Comparison of ENCODE assay signal across 19 cellular contexts in the genomic region with DNA sequence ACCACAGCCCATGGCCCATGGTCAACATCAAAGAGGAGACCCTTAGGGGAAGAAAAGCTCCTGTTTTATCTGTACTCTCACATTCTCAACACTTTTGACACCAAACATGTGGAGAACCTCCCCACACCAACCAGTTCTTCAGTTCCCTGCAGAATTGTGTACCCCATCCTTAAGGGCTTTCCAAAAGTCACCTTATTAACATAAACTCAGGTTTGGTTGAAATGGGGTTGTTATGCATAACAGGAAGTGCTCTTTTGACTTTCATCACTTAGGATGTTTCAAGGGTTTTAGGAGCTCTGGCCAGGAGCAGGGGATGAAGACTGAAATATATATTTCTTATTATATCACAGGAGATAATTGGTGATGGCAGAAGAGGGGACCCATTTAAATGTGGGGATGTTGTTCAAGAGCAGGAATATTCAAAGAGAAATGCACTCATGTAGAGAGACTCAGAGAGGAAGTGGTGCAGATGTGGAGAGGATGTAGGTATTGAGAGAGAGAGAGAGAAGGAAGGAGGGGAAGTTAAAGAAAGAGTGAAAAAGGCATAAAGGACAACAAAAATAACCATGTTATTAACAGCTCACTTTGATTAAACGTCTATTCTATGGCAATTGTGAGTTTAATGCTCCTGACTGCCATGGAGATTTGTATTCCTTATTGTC. TPM values are rescaled to one million over a fixed set of nuclear protein-coding genes. Genes with fewer than 3 reads are reported as not detected.
DNase-seq lines count a peak whose midpoint lies in the region; ATAC-seq, FAIRE-seq and TF ChIP-seq lines count a peak whose summit lies in the region.
"Had no signal": no experiment of that assay in that cellular context is flagged by ENCODE, and none has a peak within 500 bp of the region (broad histone marks: within the 10 kb centered on the region; RNA-seq: fewer than 3 reads in every experiment).

No MANE protein-coding gene starts in this region.

- no peak for TF ChIP-seq CTCF in H9 (conservative IDR thresholded peaks at IDR 0.05)

- no peak overlapping the region for H4K91ac ChIP-seq in H9 (ENCODE audit: insufficient read length, low read depth, low read length)

- no peak overlapping the region for H3K18ac ChIP-seq in H9 (ENCODE audit: insufficient read length, low read depth, low read length)

- no peak overlapping the region for H3K56ac ChIP-seq in H9 (ENCODE audit: insufficient read length, low read depth, low read length)

- H3K14ac ChIP-seq in H9 (ENCODE audit: insufficient read depth, low read length): no peak overlapping the region

- H2AK5ac ChIP-seq in H9 (ENCODE audit: insufficient read length, low read length): no peak overlapping the region

- no CpG with 5 or more reads among the region's 1 CpG for WGBS in H9 (ENCODE audit: extremely low coverage, insufficient read length, low lambda C conversion rate)

- peak; percentile 62 for FAIRE-seq in GM18507 (lab: Jason Lieb, UNC)

- no peak overlapping the region for H4K5ac ChIP-seq in H9 (ENCODE audit: insufficient read length, low read depth, low read length)

- no peak overlapping the region for H3K4ac ChIP-seq in H9 (ENCODE audit: low read depth, low read length)

- no peak overlapping the region for H2BK120ac ChIP-seq in H9 (ENCODE audit: low read depth, low read length, poor library complexity, severe bottlenecking)

- H3K9ac ChIP-seq in H9 (ENCODE audit: extremely low read depth, insufficient read length, low read length): no peak overlapping the region
- H3K9ac ChIP-seq: neural progenitor cell had no signal

- H3K23me2 ChIP-seq in H9 (ENCODE audit: insufficient read length, low read depth, low read length, poor library complexity, severe bottlenecking): no peaks in the 10 kb centered on the region

- H3K4me2 ChIP-seq in H9 (ENCODE audit: insufficient read depth, insufficient read length, low read length): no peak overlapping the region
- H3K4me2 ChIP-seq: neural progenitor cell had no signal

- H3K9me3 ChIP-seq in T-helper 17 cell (ENCODE audit: control insufficient read depth, low read length, poor library complexity, severe bottlenecking): no peaks in the 10 kb centered on the region
- H3K9me3 ChIP-seq in H9 (ENCODE audit: control insufficient read depth, low read depth, low read length): no peaks in the 10 kb centered on the region
- H3K9me3 ChIP-seq: stomach had no signal

- H4K20me1 ChIP-seq in H9 (ENCODE audit: control insufficient read depth, insufficient read depth, insufficient read length): no peaks in the 10 kb centered on the region

- no peak overlapping the region for H2BK15ac ChIP-seq in H9 (ENCODE audit: low read depth, low read length)

- H3K27ac ChIP-seq in H9 (ENCODE audit: insufficient read length, low read depth, low read length): no peak overlapping the region
- H3K27ac ChIP-seq: C4-2B, coronary artery, foreskin keratinocyte, neural progenitor cell, stomach had no signal

- no peak overlapping the region for H3K4me3 Mint-ChIP-seq in T-helper 17 cell
- peak overlapping the region; percentile 0 for H3K4me3 Mint-ChIP-seq in memory B cell
- no peak overlapping the region for H3K4me3 Mint-ChIP-seq in H9
- H3K4me3 Mint-ChIP-seq: neural progenitor cell had no signal

- H3K27ac Mint-ChIP-seq in T-helper 17 cell: peak overlapping the region; percentile 53
- peak overlapping the region; percentile 8 for H3K27ac Mint-ChIP-seq in memory B cell
- H3K27ac Mint-ChIP-seq in H9: no peak overlapping the region
- H3K27ac Mint-ChIP-seq: neural progenitor cell had no signal

- H2AFZ ChIP-seq in H9 (ENCODE audit: low read length): no peak overlapping the region
- H2AFZ ChIP-seq: neural progenitor cell had no signal

- H3K36me3 Mint-ChIP-seq in T-helper 17 cell (ENCODE audit: low read depth): peaks cover 18% of the 10 kb centered on the region
- peaks cover 47% of the 10 kb centered on the region for H3K36me3 Mint-ChIP-seq in memory B cell
- peaks cover 0 to 10% (median 2%) of the 10 kb centered on the region in 3 experiments; a peak in 3 of 7 replicates for H3K36me3 Mint-ChIP-seq in H9 (ENCODE audit: insufficient read depth in 1 of 3, low read depth in 3 of 3)
- H3K36me3 Mint-ChIP-seq: neural progenitor cell had no signal

- no peaks in the 10 kb centered on the region for H3K79me1 ChIP-seq in H9 (ENCODE audit: insufficient read depth, low read depth, low read length, poor library complexity, severe bottlenecking)

- no peak overlapping the region for H3T11ph ChIP-seq in H9 (ENCODE audit: low read length)

- H3K23ac ChIP-seq in H9 (ENCODE audit: insufficient read length, low read depth, low read length): no peak overlapping the region

- H3K4me1 Mint-ChIP-seq in T-helper 17 cell: peaks cover 18% of the 10 kb centered on the region
- H3K4me1 Mint-ChIP-seq in memory B cell: peaks cover 34% of the 10 kb centered on the region
- no peaks in the 10 kb centered on the region for H3K4me1 Mint-ChIP-seq in H9
- H3K4me1 Mint-ChIP-seq: neural progenitor cell had no signal

- DNase-seq in SIG-M5 treated with dmso at 0.1 percent for 504 hours (lab: John Stamatoyannopoulos, UW; ENCODE audit: unreplicated experiment) (peak; percentile 4), SIG-M5 (lab: John Stamatoyannopoulos, UW) (no peak), GM18507 (ENCODE audit: extremely low spot score, insufficient read length, low read depth) (no peak), T-helper 17 cell (no peak), memory B cell (ENCODE audit: low spot score in 2 of 2) (no peak), H9 (no peak)
- DNase-seq: activated CD4-positive, alpha-beta T cell treated with anti-CD3 and anti-CD28 coated beads for 48 hours; activated gamma-delta T cell; DMS79 treated with DMSO at 0.1 percent for 48 hours; foreskin keratinocyte; mesendoderm; MM.1S; NCI-H2081 treated with DMSO at 0.1 percent for 48 hours; stomach had no signal

- no peaks in the 10 kb centered on the region for H3K27me3 ChIP-seq in H9 (ENCODE audit: insufficient read depth, low read length)
- H3K27me3 ChIP-seq: foreskin keratinocyte, neural progenitor cell, stomach had no signal

- H4K8ac ChIP-seq in H9 (replicated peaks; ENCODE audit: insufficient read length, low read depth, low read length): no peak overlapping the region

- no peak overlapping the region for H2BK5ac ChIP-seq in H9 (ENCODE audit: insufficient read length, low read length)

- H2BK12ac ChIP-seq in H9 (ENCODE audit: insufficient read length, low read depth, low read length): no peak overlapping the region

- H3K27me3 Mint-ChIP-seq in T-helper 17 cell (no peaks in the 10 kb centered on the region), memory B cell (no peaks in the 10 kb centered on the region), H9 (ENCODE audit: low read depth) (no peaks in the 10 kb centered on the region; the same call in 1 of the 2 replicates)

- no peaks in the 10 kb centered on the region for H3K79me2 ChIP-seq in H9 (ENCODE audit: insufficient read depth, low read length)

- H2BK20ac ChIP-seq in H9 (ENCODE audit: low read depth, low read length, poor library complexity, severe bottlenecking): no peak overlapping the region

- H3K9me3 Mint-ChIP-seq in memory B cell (peaks cover 1% of the 10 kb centered on the region), H9 (peaks cover 9 to 10% of the 10 kb centered on the region in 2 experiments)

- no peaks in the 10 kb centered on the region for H3K4me1 ChIP-seq in H9 (ENCODE audit: insufficient read depth, low read length)
- H3K4me1 ChIP-seq: foreskin keratinocyte, neural progenitor cell, stomach had no signal

- ATAC-seq in T-helper 17 cell (peak; percentile 32), memory B cell (ENCODE audit: low read depth) (peak; percentile 76), HG02588 (IDR thresholded peaks at IDR 0.05; ENCODE audit: unreplicated experiment) (no peak), HG02870 (IDR thresholded peaks at IDR 0.05; ENCODE audit: unreplicated experiment) (no peak)
- ATAC-seq: foreskin keratinocyte had no signal

RNA-seq across cellular contexts. Expression of gene SP140L, which starts 35.2 kb away (rescaled TPM):
- total RNA-seq in T-helper 17 cell: 10 to 100 TPM; 64.7 to 85.6 TPM
- total RNA-seq in H9 (2021): 1.3 and 1.9 TPM in 2 replicates

RNA-seq across cellular contexts. Expression of gene SP100, which starts 53.8 kb away (rescaled TPM):
- total RNA-seq in T-helper 17 cell: 100 to 1,000 TPM; 220 to 246 TPM
- total RNA-seq in H9 (2021): 0.28 and 0.86 TPM in 2 replicates

Comparison
In these comparisons a context has a peak if more than half of its experiments do, and no peak if none do; other contexts are left out.
1. ATAC-seq: peak in T-helper 17 cell (single experiment) and memory B cell (single experiment); none in HG02588 (single experiment) and HG02870 (single experiment).
2. H3K27ac Mint-ChIP-seq: peak in T-helper 17 cell (single experiment) and memory B cell (single experiment); none in H9 (0 of 3).
3. RNA of gene SP140L, which starts 35.2 kb away (total RNA-seq): 64.7 to 85.6 TPM in T-helper 17 cell; 1.3 to 1.9 TPM in H9; every median in the first group is over 10 times any median in the second.
4. RNA of gene SP100, which starts 53.8 kb away (total RNA-seq): 220 to 246 TPM in T-helper 17 cell; 0.28 to 0.86 TPM in H9; every median in the first group is over 100 times any median in the second.